Comparison of ENCODE assay signal across 16 cellular contexts in the genomic region with DNA sequence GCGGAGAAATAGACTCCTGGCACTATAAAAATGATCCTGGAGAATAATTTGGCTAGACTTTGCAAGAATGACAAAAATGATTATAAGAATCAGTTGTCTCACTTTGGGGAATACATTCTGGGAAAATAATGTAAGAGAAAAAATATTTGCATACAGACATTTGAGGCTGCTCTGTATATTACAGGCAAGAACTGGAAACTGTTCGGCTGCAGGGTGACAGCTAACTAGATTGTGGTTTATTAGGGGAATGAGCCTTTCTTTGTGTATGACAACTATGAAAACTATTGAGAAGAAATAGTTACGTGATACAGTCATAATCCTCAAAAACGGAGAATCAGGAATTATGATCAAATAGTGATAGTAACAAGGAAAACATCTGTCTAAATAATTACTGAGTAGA. TPM values are rescaled to one million over a fixed set of nuclear protein-coding genes. Genes with fewer than 3 reads are reported as not detected.
A peak's percentile ranks its signal among the peaks of the same experiment; 100 is the strongest.
DNase-seq lines count a peak whose midpoint lies in the region; ATAC-seq, FAIRE-seq and TF ChIP-seq lines count a peak whose summit lies in the region.
"Had no signal": no experiment of that assay in that cellular context is flagged by ENCODE, and none has a peak within 500 bp of the region (broad histone marks: within the 10 kb centered on the region; RNA-seq: fewer than 3 reads in every experiment).

No MANE protein-coding gene starts in this region.

- ATAC-seq in left lung = peak; percentile 16
- ATAC-seq in HG02571 (IDR thresholded peaks at IDR 0.05; ENCODE audit: unreplicated experiment) = no peak
- ATAC-seq: T-cell had no signal

- DNase-seq in AG08395 (ENCODE audit: low spot score) (peak; percentile 81), M059J (ENCODE audit: low read depth) (peak; percentile 86), bronchial epithelial cell (ENCODE audit: low read depth) (peak; percentile 52), left lung (no peak), Kasumi-1 (lab: John Stamatoyannopoulos, UW) (no peak), retina (no peak), Peyer's patch (no peak)
- DNase-seq: activated CD4-positive, alpha-beta T cell treated with anti-CD3 and anti-CD28 coated beads, Interleukin-2, amount 10 ng/mL, durations not matched to agents 7 days and 5 days; C1 segment of cervical spinal cord; cortex of kidney; GDM1; NCI-H2029 treated with DMSO at 0.1 percent for 48 hours; T-cell; uterus had no signal

- no peak overlapping the region for H3K4me3 ChIP-seq in bronchial epithelial cell (ENCODE audit: low read depth, low read length)
- H3K4me3 ChIP-seq in left lung = no peak overlapping the region
- H3K4me3 ChIP-seq in Peyer's patch = no peak overlapping the region
- H3K4me3 ChIP-seq: K562, uterus had no signal

- H3K9me3 ChIP-seq in left lung (no peaks in the 10 kb centered on the region), Peyer's patch (no peaks in the 10 kb centered on the region)
- H3K9me3 ChIP-seq: uterus had no signal

- H3K27me3 ChIP-seq in bronchial epithelial cell (ENCODE audit: control insufficient read depth, insufficient read depth, low read length) (no peaks in the 10 kb centered on the region), left lung (no peaks in the 10 kb centered on the region), Peyer's patch (no peaks in the 10 kb centered on the region)
- H3K27me3 ChIP-seq: uterus had no signal

- H3K4me1 ChIP-seq in left lung (peaks cover 0 to 43% of the 10 kb centered on the region in 2 donors), Peyer's patch (peaks cover 0 to 24% (median 0%) of the 10 kb centered on the region in 4 donors)
- H3K4me1 ChIP-seq: uterus had no signal

- H3K27ac ChIP-seq in left lung (no peak overlapping the region), Peyer's patch (no peak overlapping the region)
- H3K27ac ChIP-seq: uterus had no signal

- no peak for FAIRE-seq in bronchial epithelial cell (lab: Jason Lieb, UNC)

- H3K36me3 ChIP-seq in bronchial epithelial cell (ENCODE audit: control insufficient read depth, insufficient read depth, low read length) (peaks cover 10% of the 10 kb centered on the region), left lung (peaks cover 0 to 25% of the 10 kb centered on the region in 2 donors), Peyer's patch (peaks cover 0 to 14% (median 0%) of the 10 kb centered on the region in 3 donors)
- H3K36me3 ChIP-seq: uterus had no signal

- intact Hi-C loops in left lung (cut with DNase I) = no loop called here

- TF ChIP-seq CTCF in bronchial epithelial cell (IDR thresholded peaks at IDR 0.05; ENCODE audit: insufficient read depth, low read length, severe bottlenecking) (no peak), left lung (IDR thresholded peaks at IDR 0.05) (no peak), Peyer's patch (IDR thresholded peaks at IDR 0.05) (no peak)

- TF ChIP-seq POLR2A in Peyer's patch (IDR thresholded peaks at IDR 0.05) = no peak

RNA-seq across cellular contexts. Expression of gene TRIM56, which starts 8.6 kb away (rescaled TPM):
- total RNA-seq in M059J (2014; rRNA removed; shearing (Covaris generic)) = 4.2 and 11.9 TPM in 2 replicates
- total RNA-seq in bronchial epithelial cell (6.6 and 12.5 TPM in 2 replicates), left lung (10 to 100 TPM; 42.8 to 55.6 TPM), Peyer's patch (10 to 100 TPM; 19.4 to 43.7 (median 38.3) TPM)

RNA-seq across cellular contexts. Expression of gene SERPINE1, which starts 33.0 kb away (rescaled TPM):
- 102 and 119 TPM in 2 replicates for total RNA-seq in M059J (2014; rRNA removed; shearing (Covaris generic))
- total RNA-seq in bronchial epithelial cell (20.6 and 54.2 TPM in 2 replicates), left lung (10 to 100 TPM; 59.4 to 80.5 TPM), Peyer's patch (1 to 10 TPM; 2.4 to 8.3 (median 3.3) TPM)

Comparison
In these comparisons a context has a peak if more than half of its experiments do, and no peak if none do; other contexts are left out.
1. DNase-seq: peak in AG08395 (single experiment), M059J (single experiment) and bronchial epithelial cell (single experiment); none in left lung (0 of 2), Kasumi-1 (0 of 2), retina (single experiment) and Peyer's patch (0 of 3).